Comparison of ENCODE assay signal across 15 cellular contexts in genomic region chr2:20451761-20452499, GRCh38. TPM values are rescaled to one million over a fixed set of nuclear protein-coding genes. Genes with fewer than 3 reads are reported as not detected.
DNase-seq lines count a peak whose midpoint lies in the region; ATAC-seq and TF ChIP-seq lines count a peak whose summit lies in the region.
"Had no signal": no experiment of that assay in that cellular context is flagged by ENCODE, and none has a peak within 500 bp of the region (broad histone marks: within the 10 kb centered on the region; RNA-seq: fewer than 3 reads in every experiment).

No MANE protein-coding gene starts in this region.

- peak in 1 of 4 experiments; percentile 2 for TF ChIP-seq CTCF in gastroesophageal sphincter (IDR thresholded peaks at IDR 0.05)
- TF ChIP-seq CTCF in psoas muscle (IDR thresholded peaks at IDR 0.05): no peak
- TF ChIP-seq CTCF in vagina (IDR thresholded peaks at IDR 0.05): no peak

- no peak overlapping the region for H3K4me3 ChIP-seq in right cardiac atrium (ENCODE audit: low read length)
- no peak overlapping the region for H3K4me3 ChIP-seq in gastroesophageal sphincter
- no peak overlapping the region for H3K4me3 ChIP-seq in psoas muscle
- peak overlapping the region in 1 of 2 donors; percentile 16 for H3K4me3 ChIP-seq in vagina
- H3K4me3 ChIP-seq: mucosa of descending colon had no signal

- H3K27ac ChIP-seq in right cardiac atrium (ENCODE audit: low read length) (peak overlapping the region; percentile 60), gastroesophageal sphincter (peak overlapping the region; percentile 83 to 100 (median 99)), psoas muscle (peak overlapping the region; percentile 99), vagina (peak overlapping the region; percentile 99)
- H3K27ac ChIP-seq: RWPE1 had no signal

- H3K4me1 ChIP-seq in right cardiac atrium (ENCODE audit: control insufficient read depth, insufficient read depth, low read length): peaks cover 5% of the 10 kb centered on the region
- peaks cover 7 to 54% (median 24%) of the 10 kb centered on the region in 3 donors for H3K4me1 ChIP-seq in gastroesophageal sphincter
- peaks cover 14% of the 10 kb centered on the region for H3K4me1 ChIP-seq in psoas muscle
- peaks cover 47% of the 10 kb centered on the region for H3K4me1 ChIP-seq in vagina

- no peak for DNase-seq in right cardiac atrium
- no peak for DNase-seq in cardiac septum (ENCODE audit: low spot score)
- DNase-seq in psoas muscle: no peak
- peak; percentile 67 to 86 for DNase-seq in vagina (ENCODE audit: extremely low spot score in 2 of 2)
- no peak for DNase-seq in NCI-H2196 treated with DMSO at 0.1 percent for 48 hours (lab: John Stamatoyannopoulos, UW; ENCODE audit: unreplicated experiment)
- no peak for DNase-seq in HK-2 (ENCODE audit: unreplicated experiment)
- DNase-seq: activated CD4-positive, alpha-beta T cell treated with anti-CD3 and anti-CD28 coated beads for 4 hours; effector memory CD8-positive, alpha-beta T cell; immature natural killer cell; mucosa of descending colon; stimulated activated CD4-positive, alpha-beta T cell treated with anti-CD3 and anti-CD28 coated beads, Interleukin-2, amount 100 ng/mL, for 24 hours; T-helper 2 cell had no signal

- intact Hi-C loops in right cardiac atrium (cut with DNase I): loop anchor here in 2 of 4 donors (5.0 kb wide), 1 partner anchor 70 kb away; no protein-coding TSS in a partner anchor
- intact Hi-C loops in cardiac septum (cut with DNase I): loop anchor here (2.0 kb wide), 1 partner anchor 127 kb away; no protein-coding TSS in a partner anchor
- intact Hi-C loops in psoas muscle (cut with DNase I): loop anchor here in 1 of 2 donors (2.0 kb wide), 1 partner anchor 83 kb away; no protein-coding TSS in a partner anchor
- intact Hi-C loops in vagina (cut with DNase I): no loop called here

- peak in 1 of 2 donors; percentile 37 for TF ChIP-seq POLR2A in gastroesophageal sphincter (IDR thresholded peaks at IDR 0.05)
- TF ChIP-seq POLR2A in vagina (IDR thresholded peaks at IDR 0.05): no peak

- 83% methylated on average over 7 of the region's 7 CpGs for WGBS in right cardiac atrium
- 76 to 82% methylated on average over 5 to 7 of the region's 7 CpGs for WGBS in gastroesophageal sphincter (ENCODE audit: low coverage in 1 of 2), 2 donors
- 89 to 94% (median 93%) methylated on average over 7 of the region's 7 CpGs for WGBS in psoas muscle, 3 donors

- no peak for ATAC-seq in right cardiac atrium
- peak; percentile 5 for ATAC-seq in gastroesophageal sphincter
- no peak for ATAC-seq in psoas muscle
- no peak for ATAC-seq in GM18907 (IDR thresholded peaks at IDR 0.05; ENCODE audit: unreplicated experiment)
- ATAC-seq: effector memory CD8-positive, alpha-beta T cell; mucosa of descending colon had no signal

- TF ChIP-seq EP300 in gastroesophageal sphincter (IDR thresholded peaks at IDR 0.05): no peak

- H3K9me3 ChIP-seq in right cardiac atrium (ENCODE audit: control insufficient read depth, low read length) (no peaks in the 10 kb centered on the region), gastroesophageal sphincter (no peaks in the 10 kb centered on the region), psoas muscle (no peaks in the 10 kb centered on the region), vagina (no peaks in the 10 kb centered on the region)
- H3K9me3 ChIP-seq: mucosa of descending colon had no signal

- H3K27me3 ChIP-seq in right cardiac atrium (ENCODE audit: control insufficient read depth, insufficient read depth): no peaks in the 10 kb centered on the region
- H3K27me3 ChIP-seq in gastroesophageal sphincter: no peaks in the 10 kb centered on the region
- no peaks in the 10 kb centered on the region for H3K27me3 ChIP-seq in psoas muscle (ENCODE audit: insufficient read depth in 3 of 3, low read length in 2 of 3)
- H3K27me3 ChIP-seq in vagina: no peaks in the 10 kb centered on the region

- peaks cover 0 to 18% of the 10 kb centered on the region in 2 donors for H3K36me3 ChIP-seq in gastroesophageal sphincter
- peaks cover 0 to 14% of the 10 kb centered on the region in 2 donors for H3K36me3 ChIP-seq in psoas muscle (ENCODE audit: insufficient read depth in 1 of 2, low read depth in 1 of 2)
- peaks cover 0 to 13% of the 10 kb centered on the region in 2 donors for H3K36me3 ChIP-seq in vagina

RNA-seq across cellular contexts. Expression of gene RHOB, which starts 5.1 kb away (rescaled TPM):
- total RNA-seq in right cardiac atrium: 100 to 1,000 TPM; 141 to 365 (median 217) TPM
- 315 TPM for polyA plus RNA-seq in right cardiac atrium
- total RNA-seq in cardiac septum: 98.4 TPM
- total RNA-seq in gastroesophageal sphincter: 1,000 to 10,000 TPM; 1,174 to 1,482 (median 1,322) TPM
- total RNA-seq in psoas muscle: 100 to 1,000 TPM; 111 to 370 (median 154) TPM
- polyA plus RNA-seq in psoas muscle: 100 to 1,000 TPM; 120 to 669 (median 345) TPM
- 1,771 TPM for total RNA-seq in vagina

Comparison
In these comparisons a context has a peak if more than half of its experiments do, and no peak if none do; other contexts are left out.
1. DNase-seq: peak in vagina (2 of 2); none in right cardiac atrium (0 of 3), cardiac septum (single experiment), psoas muscle (0 of 2), NCI-H2196 treated with DMSO at 0.1 percent for 48 hours (single experiment) and HK-2 (single experiment).
2. Peak in every context shown above with its lines, with median percentiles within 50 percentile points of each other: H3K27ac ChIP-seq.